Comparison of ENCODE assay signal across 28 cellular contexts in genomic region chr18:25662247-25662646, GRCh38.
DNase-seq lines count a peak whose midpoint lies in the region; ATAC-seq and TF ChIP-seq lines count a peak whose summit lies in the region.
"Had no signal": no experiment of that assay in that cellular context is flagged by ENCODE, and none has a peak within 500 bp of the region (broad histone marks: within the 10 kb centered on the region; RNA-seq: fewer than 3 reads in every experiment).

No MANE protein-coding gene starts in this region.

- no peak overlapping the region for H3K4me3 ChIP-seq in choroid plexus epithelial cell (ENCODE audit: low read depth, low read length)
- H3K4me3 ChIP-seq: BLaER1 treated with 17β-estradiol and CSF1 and Interleukin-3, amounts not matched to agents 10 nM and 100 nM had no signal

- no peak for TF ChIP-seq CTCF in choroid plexus epithelial cell (conservative IDR thresholded peaks at IDR 0.05; ENCODE audit: low read depth, low read length)

- peak; percentile 69 for DNase-seq in Right ventricle myocardium inferior (ENCODE audit: missing footprints)
- no peak for DNase-seq in cardiac septum (ENCODE audit: low spot score)
- DNase-seq in choroid plexus epithelial cell (ENCODE audit: low read depth), result peak; percentile 43
- DNase-seq in left kidney (ENCODE audit: low read depth, low spot score), result peak; percentile 42
- DNase-seq in GM19238 (ENCODE audit: insufficient read length, low spot score), result no peak
- DNase-seq: ACHN; CD8-positive, alpha-beta T cell; DMS153; GDM1; GOT3; HCEC 1CT; KBM-7; MM.1S; NCI-H1048; NCI-H1436; NCI-H187 treated with DMSO at 0.1 percent for 48 hours; NCI-H2107; NCI-H226; NCI-H510A treated with DMSO at 0.1 percent for 48 hours; NCI-H774; NK-92 treated with Interleukin-12 subunit alpha and Interleukin-12 subunit beta, amount 100 ng/mL, for 24 hours had no signal

- ATAC-seq in Right ventricle myocardium inferior, result no peak
- ATAC-seq in HG03159 (IDR thresholded peaks at IDR 0.05; ENCODE audit: unreplicated experiment), result no peak
- ATAC-seq in GM18873 (IDR thresholded peaks at IDR 0.05; ENCODE audit: low FRiP score, unreplicated experiment), result no peak
- no peak for ATAC-seq in GM19467 (IDR thresholded peaks at IDR 0.05; ENCODE audit: unreplicated experiment)
- ATAC-seq: CD8-positive, alpha-beta T cell; HepG2; Panc1; SK-N-SH treated with all-trans-retinoic acid at 6 μM for 48 hours had no signal

- intact Hi-C loops in Right ventricle myocardium inferior (cut with DNase I) (no loop called here), cardiac septum (cut with DNase I) (no loop called here)

Comparison
In these comparisons a context has a peak if more than half of its experiments do, and no peak if none do; other contexts are left out.
1. DNase-seq: peak in Right ventricle myocardium inferior (single experiment), choroid plexus epithelial cell (single experiment) and left kidney (single experiment); none in cardiac septum (single experiment) and GM19238 (single experiment).